ENCODE assay signal across 23 cellular contexts in genomic region chr5:15757103-15757502, GRCh38.
DNase-seq lines count a peak whose midpoint lies in the region; ATAC-seq, FAIRE-seq and TF ChIP-seq lines count a peak whose summit lies in the region.
"Had no signal": no experiment of that assay in that cellular context is flagged by ENCODE, and none has a peak within 500 bp of the region (broad histone marks: within the 10 kb centered on the region; RNA-seq: fewer than 3 reads in every experiment).

No MANE protein-coding gene starts in this region.

- no peaks in the 10 kb centered on the region for H3K9me3 ChIP-seq in upper lobe of right lung
- H3K9me3 ChIP-seq: pancreas, thoracic aorta had no signal

- H3K4me3 ChIP-seq in astrocyte of the cerebellum (ENCODE audit: low read depth, low read length) (no peak overlapping the region), upper lobe of right lung (no peak overlapping the region)
- H3K4me3 ChIP-seq: left ventricle myocardium inferior, pancreas, thoracic aorta had no signal

- H3K27ac ChIP-seq in upper lobe of right lung: no peak overlapping the region
- H3K27ac ChIP-seq: left ventricle myocardium inferior, pancreas, thoracic aorta, WERI-Rb-1 had no signal

- H3K4me1 ChIP-seq in upper lobe of right lung: no peaks in the 10 kb centered on the region
- H3K4me1 ChIP-seq: pancreas had no signal

- H3K36me3 ChIP-seq in upper lobe of right lung: no peaks in the 10 kb centered on the region
- H3K36me3 ChIP-seq: left ventricle myocardium inferior, pancreas, thoracic aorta, WERI-Rb-1 had no signal

- no peak for DNase-seq in H54 (ENCODE audit: insufficient read length, low spot score)
- DNase-seq in astrocyte of the cerebellum (ENCODE audit: low read depth): peak; percentile 26
- peak; percentile 79 for DNase-seq in iris pigment epithelial cell (ENCODE audit: low read depth)
- no peak for DNase-seq in upper lobe of right lung
- no peak for DNase-seq in activated gamma-delta T cell treated with Interleukin-2 at 50 U/mL for 16 hours
- DNase-seq in stimulated activated CD4-positive, alpha-beta T cell treated with anti-CD3 and anti-CD28 coated beads, Interleukin-2, amount 100 ng/mL, for 24 hours: no peak
- DNase-seq: activated CD8-positive, alpha-beta T cell treated with anti-CD3 and anti-CD28 coated beads, Interleukin-2, amount 10 ng/mL, durations not matched to agents 7 days and 5 days; activated naive CD8-positive, alpha-beta T cell treated with anti-CD3 and anti-CD28 coated beads, Interleukin-2, amount 10 ng/mL, durations not matched to agents 7 days and 5 days; central memory CD4-positive, alpha-beta T cell; DMS153; effector memory CD8-positive, alpha-beta T cell; left ventricle myocardium inferior; NCI-H187; NCI-H526; pancreas; SHP77; stimulated activated CD4-positive, alpha-beta T cell treated with anti-CD3 and anti-CD28 coated beads, Interleukin-4, amount 100 ng/mL, for 4 hours; stimulated activated CD8-positive, alpha-beta memory T cell treated with anti-CD3 and anti-CD28 coated beads, Interleukin-4, amount 100 ng/mL, for 48 hours; WERI-Rb-1 had no signal

- ATAC-seq in upper lobe of right lung (peak; percentile 72), HG03565 (IDR thresholded peaks at IDR 0.05; ENCODE audit: unreplicated experiment) (no peak)
- ATAC-seq: activated CD8-positive, alpha-beta T cell treated with anti-CD3 and anti-CD28 coated beads, Interleukin-2, amount 10 ng/mL, durations not matched to agents 7 days and 5 days; effector memory CD8-positive, alpha-beta T cell; HCT116; pancreas had no signal

- no peaks in the 10 kb centered on the region for H3K27me3 ChIP-seq in upper lobe of right lung
- H3K27me3 ChIP-seq: pancreas had no signal

- peak; percentile 33 for FAIRE-seq in H54 (lab: Jason Lieb, UNC)
- FAIRE-seq: GM18507, pancreas had no signal

- in situ Hi-C loops in astrocyte of the cerebellum (cut with HindIII; ENCODE audit: low sequenced_read_pairs): no loop called here

- intact Hi-C loops in upper lobe of right lung (cut with DNase I): no loop called here

- TF ChIP-seq CTCF in astrocyte of the cerebellum (IDR thresholded peaks at IDR 0.05; ENCODE audit: low read depth, low read length, missing control alignments) (no peak), upper lobe of right lung (IDR thresholded peaks at IDR 0.05) (no peak)

- no peak for TF ChIP-seq POLR2A in H54 (IDR thresholded peaks at IDR 0.05; ENCODE audit: low read depth, low read length)

Comparison
In these comparisons a context has a peak if more than half of its experiments do, and no peak if none do; other contexts are left out.
1. DNase-seq: peak in astrocyte of the cerebellum (single experiment) and iris pigment epithelial cell (single experiment); none in H54 (single experiment), upper lobe of right lung (single experiment), activated gamma-delta T cell treated with Interleukin-2 at 50 U/mL for 16 hours (single experiment) and stimulated activated CD4-positive, alpha-beta T cell treated with anti-CD3 and anti-CD28 coated beads, Interleukin-2, amount 100 ng/mL, for 24 hours (0 of 2).